ENCODE assay signal across 11 cellular contexts in the genomic region with DNA sequence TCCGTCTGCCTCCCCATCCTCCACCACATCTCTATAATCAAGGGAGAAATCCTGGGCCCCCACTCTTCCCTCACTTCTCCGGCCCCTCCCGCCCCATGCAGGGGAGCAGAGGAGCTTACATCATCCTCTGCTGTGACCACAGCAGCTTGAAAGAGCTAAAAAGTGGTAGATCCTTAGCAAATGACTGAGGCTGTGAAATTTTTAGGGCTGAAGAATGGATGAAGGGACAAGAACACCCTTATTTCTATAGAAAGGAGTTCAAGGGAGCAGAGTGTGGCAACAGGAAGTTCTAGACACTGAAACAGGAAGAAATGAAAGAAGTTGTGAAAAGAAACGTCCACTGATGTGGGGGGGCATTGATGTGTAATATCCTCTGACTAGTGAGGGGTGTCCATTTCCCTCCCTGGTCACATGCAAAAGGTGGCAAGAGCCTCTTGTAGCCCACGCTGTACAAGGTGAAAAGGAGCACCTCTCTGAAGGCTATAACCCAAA.
DNase-seq lines count a peak whose midpoint lies in the region; ATAC-seq and TF ChIP-seq lines count a peak whose summit lies in the region.
"Had no signal": no experiment of that assay in that cellular context is flagged by ENCODE, and none has a peak within 500 bp of the region (broad histone marks: within the 10 kb centered on the region; RNA-seq: fewer than 3 reads in every experiment).

No MANE protein-coding gene starts in this region.

- in situ Hi-C loops in GM13977 (cut with MboI; ENCODE audit: low pct_unique_long_range_greater_than_20kb, low sequenced_read_pairs, unreplicated experiment) = no loop called here

- TF ChIP-seq CTCF in HEK293 (tag by site-specific recombination; IDR thresholded peaks at IDR 0.05) = no peak
- no peak for TF ChIP-seq CTCF in WTC11 (IDR thresholded peaks at IDR 0.05)
- no peak for TF ChIP-seq CTCF in left lung (IDR thresholded peaks at IDR 0.05)
- TF ChIP-seq CTCF in GM13977 (IDR thresholded peaks at IDR 0.05; ENCODE audit: extremely low read depth, insufficient read depth, missing control alignments) = no peak

- POLR2A ChIA-PET in HEK293 (lab: Yijun Ruan, JAX) = interaction anchor here (0.7 kb wide), 1 partner anchor 37 kb away, joined by 3 read pairs; no protein-coding TSS in a partner anchor
- POLR2A ChIA-PET in WTC11 (lab: Charles Lee) = interaction anchor here (0.7 kb wide), 1 partner anchor 229 kb away, joined by 3 read pairs; no protein-coding TSS in a partner anchor

- H3K4me2 ChIP-seq in BLaER1 treated with 17β-estradiol and CSF1 and Interleukin-3, amounts not matched to agents 10 nM and 100 nM = peak overlapping the region; percentile 68 to 83 (median 77)

- H3K36me3 Mint-ChIP-seq in WTC11 = no peaks in the 10 kb centered on the region

- peak overlapping the region; percentile 14 for H3K27ac Mint-ChIP-seq in WTC11

- no peaks in the 10 kb centered on the region for H4K20me1 ChIP-seq in BLaER1 treated with 17β-estradiol and CSF1 and Interleukin-3, amounts not matched to agents 10 nM and 100 nM

- DNase-seq in WTC11 (ENCODE audit: low spot score) (no peak), left lung (peak in 1 of 2 donors; percentile 66), GM19240 (ENCODE audit: insufficient read length, low spot score) (no peak), GM13977 (ENCODE audit: low spot score) (no peak), NCI-H524 (lab: John Stamatoyannopoulos, UW) (no peak), DMS153 (lab: John Stamatoyannopoulos, UW) (no peak)
- DNase-seq: NCI-H526 treated with DMSO at 0.1 percent for 48 hours; stimulated activated CD4-positive, alpha-beta T cell treated with anti-CD3 and anti-CD28 coated beads, Interleukin-4, amount 100 ng/mL, for 24 hours had no signal

- H3K4me3 Mint-ChIP-seq in WTC11 = no peak overlapping the region

- H3K9ac ChIP-seq in BLaER1 treated with 17β-estradiol and CSF1 and Interleukin-3, amounts not matched to agents 10 nM and 100 nM = peak overlapping the region; percentile 7 to 79 (median 75); a peak in 21 of 22 replicates

- ATAC-seq in WTC11 = no peak
- ATAC-seq in left lung = peak; percentile 27

- H3K36me3 ChIP-seq in BLaER1 treated with 17β-estradiol and CSF1 and Interleukin-3, amounts not matched to agents 10 nM and 100 nM = no peaks in the 10 kb centered on the region
- H3K36me3 ChIP-seq in HEK293 (ENCODE audit: control insufficient read depth in 2 of 2, insufficient read depth in 1 of 2, low read length in 2 of 2) = no peaks in the 10 kb centered on the region
- H3K36me3 ChIP-seq in left lung = no peaks in the 10 kb centered on the region
- H3K36me3 ChIP-seq: breast epithelium had no signal

- peaks cover 52% of the 10 kb centered on the region for H3K4me1 Mint-ChIP-seq in WTC11

- peak overlapping the region; percentile 62 to 94 (median 90); a peak in 21 of 22 replicates for H3K27ac ChIP-seq in BLaER1 treated with 17β-estradiol and CSF1 and Interleukin-3, amounts not matched to agents 10 nM and 100 nM
- no peak overlapping the region for H3K27ac ChIP-seq in HEK293 (ENCODE audit: extremely low read depth, low read depth, low read length)
- peak overlapping the region; percentile 2 to 73 for H3K27ac ChIP-seq in left lung
- H3K27ac ChIP-seq: breast epithelium had no signal

- intact Hi-C loops in left lung (cut with DNase I) = no loop called here

- H3K9me3 Mint-ChIP-seq in WTC11 = no peaks in the 10 kb centered on the region

- H3K4me3 ChIP-seq in BLaER1 treated with 17β-estradiol and CSF1 and Interleukin-3, amounts not matched to agents 10 nM and 100 nM = peak overlapping the region in 3 of 10 experiments; percentile 14 to 30 (median 18); a peak in 2 of 20 replicates
- H3K4me3 ChIP-seq in HEK293 (ENCODE audit: low read depth, low read length) (no peak overlapping the region), left lung (no peak overlapping the region)
- H3K4me3 ChIP-seq: breast epithelium had no signal

- CTCF ChIA-PET in HEK293 (lab: Yijun Ruan, JAX) (interaction anchor here (0.6 kb wide), 1 partner anchor 39 kb away, joined by 3 read pairs; no protein-coding TSS in a partner anchor), WTC11 (lab: Charles Lee) (no interaction called here)

- H3K9me3 ChIP-seq in BLaER1 treated with 17β-estradiol and CSF1 and Interleukin-3, amounts not matched to agents 10 nM and 100 nM (replicated peaks in 1 of 11) = peaks cover 0 to 9% (median 0%) of the 10 kb centered on the region in 11 experiments; a peak in 3 of 22 replicates
- H3K9me3 ChIP-seq in HEK293 (ENCODE audit: control insufficient read depth, insufficient read depth, low read depth, low read length) = no peaks in the 10 kb centered on the region
- H3K9me3 ChIP-seq in left lung = no peaks in the 10 kb centered on the region
- H3K9me3 ChIP-seq: breast epithelium had no signal

- no peaks in the 10 kb centered on the region for H3K27me3 Mint-ChIP-seq in WTC11 (ENCODE audit: low read depth)

- H3K27me3 ChIP-seq in BLaER1 treated with 17β-estradiol and CSF1 and Interleukin-3, amounts not matched to agents 10 nM and 100 nM = no peaks in the 10 kb centered on the region
- no peaks in the 10 kb centered on the region for H3K27me3 ChIP-seq in left lung
- H3K27me3 ChIP-seq: breast epithelium had no signal

- H3K4me1 ChIP-seq in BLaER1 treated with 17β-estradiol and CSF1 and Interleukin-3, amounts not matched to agents 10 nM and 100 nM = peaks cover 60 to 96% (median 82%) of the 10 kb centered on the region in 10 experiments
- no peaks in the 10 kb centered on the region for H3K4me1 ChIP-seq in HEK293 (ENCODE audit: control insufficient read depth, insufficient read depth, low read length)
- peaks cover 0 to 23% of the 10 kb centered on the region in 2 donors for H3K4me1 ChIP-seq in left lung
- H3K4me1 ChIP-seq: breast epithelium had no signal

TF ChIP-seq in HEK293, 187 proteins besides CTCF, POLR2A, EP300 and RAD21 (continues in another document):
- TF ChIP-seq, protein P1, sequence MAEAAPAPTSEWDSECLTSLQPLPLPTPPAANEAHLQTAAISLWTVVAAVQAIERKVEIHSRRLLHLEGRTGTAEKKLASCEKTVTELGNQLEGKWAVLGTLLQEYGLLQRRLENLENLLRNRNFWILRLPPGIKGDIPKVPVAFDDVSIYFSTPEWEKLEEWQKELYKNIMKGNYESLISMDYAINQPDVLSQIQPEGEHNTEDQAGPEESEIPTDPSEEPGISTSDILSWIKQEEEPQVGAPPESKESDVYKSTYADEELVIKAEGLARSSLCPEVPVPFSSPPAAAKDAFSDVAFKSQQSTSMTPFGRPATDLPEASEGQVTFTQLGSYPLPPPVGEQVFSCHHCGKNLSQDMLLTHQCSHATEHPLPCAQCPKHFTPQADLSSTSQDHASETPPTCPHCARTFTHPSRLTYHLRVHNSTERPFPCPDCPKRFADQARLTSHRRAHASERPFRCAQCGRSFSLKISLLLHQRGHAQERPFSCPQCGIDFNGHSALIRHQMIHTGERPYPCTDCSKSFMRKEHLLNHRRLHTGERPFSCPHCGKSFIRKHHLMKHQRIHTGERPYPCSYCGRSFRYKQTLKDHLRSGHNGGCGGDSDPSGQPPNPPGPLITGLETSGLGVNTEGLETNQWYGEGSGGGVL (tag by site-specific recombination; IDR thresholded peaks at IDR 0.05) = peak; percentile 75
- TF ChIP-seq ZNF292 (tag by site-specific recombination; IDR thresholded peaks at IDR 0.05; ENCODE audit: borderline replicate concordance, low read depth) (no peak), ZNF629 (tag by site-specific recombination; IDR thresholded peaks at IDR 0.05) (no peak)

TF ChIP-seq in WTC11, 78 proteins besides CTCF, POLR2A, EP300 and RAD21 (continues in another document):
- TF ChIP-seq ZNF317 (CRISPR knock-in tag; IDR thresholded peaks at IDR 0.05; ENCODE audit: borderline replicate concordance, low read depth) (no peak), NFE2L1 (CRISPR knock-in tag; IDR thresholded peaks at IDR 0.05) (no peak), SMAD4 (CRISPR knock-in tag; IDR thresholded peaks at IDR 0.05) (no peak), ZNF219 (CRISPR knock-in tag; IDR thresholded peaks at IDR 0.05; ENCODE audit: borderline replicate concordance) (no peak)
- TF ChIP-seq, protein P2, sequence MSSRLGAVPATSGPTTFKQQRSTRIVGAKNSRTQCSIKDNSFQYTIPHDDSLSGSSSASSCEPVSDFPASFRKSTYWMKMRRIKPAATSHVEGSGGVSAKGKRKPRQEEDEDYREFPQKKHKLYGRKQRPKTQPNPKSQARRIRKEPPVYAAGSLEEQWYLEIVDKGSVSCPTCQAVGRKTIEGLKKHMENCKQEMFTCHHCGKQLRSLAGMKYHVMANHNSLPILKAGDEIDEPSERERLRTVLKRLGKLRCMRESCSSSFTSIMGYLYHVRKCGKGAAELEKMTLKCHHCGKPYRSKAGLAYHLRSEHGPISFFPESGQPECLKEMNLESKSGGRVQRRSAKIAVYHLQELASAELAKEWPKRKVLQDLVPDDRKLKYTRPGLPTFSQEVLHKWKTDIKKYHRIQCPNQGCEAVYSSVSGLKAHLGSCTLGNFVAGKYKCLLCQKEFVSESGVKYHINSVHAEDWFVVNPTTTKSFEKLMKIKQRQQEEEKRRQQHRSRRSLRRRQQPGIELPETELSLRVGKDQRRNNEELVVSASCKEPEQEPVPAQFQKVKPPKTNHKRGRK (CRISPR knock-in tag; IDR thresholded peaks at IDR 0.05; ENCODE audit: borderline replicate concordance) = no peak
- TF ChIP-seq, protein P3, sequence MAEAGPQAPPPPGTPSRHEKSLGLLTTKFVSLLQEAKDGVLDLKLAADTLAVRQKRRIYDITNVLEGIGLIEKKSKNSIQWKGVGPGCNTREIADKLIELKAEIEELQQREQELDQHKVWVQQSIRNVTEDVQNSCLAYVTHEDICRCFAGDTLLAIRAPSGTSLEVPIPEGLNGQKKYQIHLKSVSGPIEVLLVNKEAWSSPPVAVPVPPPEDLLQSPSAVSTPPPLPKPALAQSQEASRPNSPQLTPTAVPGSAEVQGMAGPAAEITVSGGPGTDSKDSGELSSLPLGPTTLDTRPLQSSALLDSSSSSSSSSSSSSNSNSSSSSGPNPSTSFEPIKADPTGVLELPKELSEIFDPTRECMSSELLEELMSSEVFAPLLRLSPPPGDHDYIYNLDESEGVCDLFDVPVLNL (CRISPR knock-in tag; IDR thresholded peaks at IDR 0.05; ENCODE audit: borderline replicate concordance, low read depth) = no peak
- TF ChIP-seq, protein P4, sequence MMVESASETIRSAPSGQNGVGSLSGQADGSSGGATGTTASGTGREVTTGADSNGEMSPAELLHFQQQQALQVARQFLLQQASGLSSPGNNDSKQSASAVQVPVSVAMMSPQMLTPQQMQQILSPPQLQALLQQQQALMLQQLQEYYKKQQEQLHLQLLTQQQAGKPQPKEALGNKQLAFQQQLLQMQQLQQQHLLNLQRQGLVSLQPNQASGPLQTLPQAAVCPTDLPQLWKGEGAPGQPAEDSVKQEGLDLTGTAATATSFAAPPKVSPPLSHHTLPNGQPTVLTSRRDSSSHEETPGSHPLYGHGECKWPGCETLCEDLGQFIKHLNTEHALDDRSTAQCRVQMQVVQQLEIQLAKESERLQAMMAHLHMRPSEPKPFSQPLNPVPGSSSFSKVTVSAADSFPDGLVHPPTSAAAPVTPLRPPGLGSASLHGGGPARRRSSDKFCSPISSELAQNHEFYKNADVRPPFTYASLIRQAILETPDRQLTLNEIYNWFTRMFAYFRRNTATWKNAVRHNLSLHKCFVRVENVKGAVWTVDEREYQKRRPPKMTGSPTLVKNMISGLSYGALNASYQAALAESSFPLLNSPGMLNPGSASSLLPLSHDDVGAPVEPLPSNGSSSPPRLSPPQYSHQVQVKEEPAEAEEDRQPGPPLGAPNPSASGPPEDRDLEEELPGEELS (CRISPR knock-in tag; IDR thresholded peaks at IDR 0.05) = no peak
